ENCODE assay signal across 12 cellular contexts in genomic region chr10:71763352-71764127, GRCh38. TPM values are rescaled to one million over a fixed set of nuclear protein-coding genes. Genes with fewer than 3 reads are reported as not detected.
DNase-seq lines count a peak whose midpoint lies in the region; ATAC-seq and TF ChIP-seq lines count a peak whose summit lies in the region.
"Had no signal": no experiment of that assay in that cellular context is flagged by ENCODE, and none has a peak within 500 bp of the region (broad histone marks: within the 10 kb centered on the region; RNA-seq: fewer than 3 reads in every experiment).

No MANE protein-coding gene starts in this region.

- H2AK5ac ChIP-seq in mesenchymal stem cell (ENCODE audit: low read length, severe bottlenecking): no peak overlapping the region

- peak overlapping the region in 1 of 2 experiments; percentile 88 for H3K23ac ChIP-seq in mesenchymal stem cell (ENCODE audit: low read length in 2 of 2)

- no peaks in the 10 kb centered on the region for H3K9me2 ChIP-seq in SK-N-SH

- H3K9ac ChIP-seq in adipocyte (ENCODE audit: low read length) (peak overlapping the region; percentile 22), mesenchymal stem cell (ENCODE audit: low read length) (peak overlapping the region; percentile 35), SK-N-SH (no peak overlapping the region)

- no peaks in the 10 kb centered on the region for H3K79me2 ChIP-seq in SK-N-SH (ENCODE audit: insufficient read depth)

- H3K4ac ChIP-seq in mesenchymal stem cell (ENCODE audit: low read depth in 1 of 2, low read length in 2 of 2): no peak overlapping the region

- no peak for TF ChIP-seq POLR2A in upper lobe of left lung (IDR thresholded peaks at IDR 0.05)

- 69 to 76% methylated on average over 11 of the region's 11 CpGs for WGBS in heart right ventricle, 2 donors
- WGBS in mesenchymal stem cell: 66% methylated on average over 11 of the region's 11 CpGs
- 64 to 72% methylated on average over 9 to 11 of the region's 11 CpGs for WGBS in upper lobe of left lung, 2 donors
- whole genome bisulfite sequencing in SK-N-SH (ENCODE audit: low lambda C conversion rate): 84% methylated on average over 11 of the region's 11 CpGs

- H3K4me3 ChIP-seq in heart right ventricle (no peak overlapping the region), adipocyte (ENCODE audit: low read length) (no peak overlapping the region), mesenchymal stem cell (ENCODE audit: insufficient read depth in 1 of 2, low read depth in 1 of 2, low read length in 2 of 2) (no peak overlapping the region), upper lobe of left lung (no peak overlapping the region), SK-N-SH (ENCODE audit: low read depth in 2 of 2, low read length in 1 of 2) (no peak overlapping the region)
- H3K4me3 ChIP-seq: coronary artery had no signal

- no peak for ATAC-seq in heart right ventricle
- no peak for ATAC-seq in left ventricle myocardium superior
- ATAC-seq in upper lobe of left lung (ENCODE audit: low FRiP score in 2 of 2): no peak

- H3K4me1 ChIP-seq in heart right ventricle (peaks cover 28 to 93% (median 84%) of the 10 kb centered on the region in 9 donors), adipocyte (ENCODE audit: control insufficient read depth, insufficient read depth, low read length) (peaks cover 64% of the 10 kb centered on the region), mesenchymal stem cell (ENCODE audit: control insufficient read depth, insufficient read depth, low read depth, low read length) (peaks cover 24% of the 10 kb centered on the region), upper lobe of left lung (peaks cover 75 to 89% (median 82%) of the 10 kb centered on the region in 4 donors), SK-N-SH (ENCODE audit: control insufficient read depth in 1 of 2, insufficient read depth in 2 of 2, low read depth in 1 of 2, low read length in 1 of 2) (peaks cover 12 to 15% of the 10 kb centered on the region in 2 experiments; a peak in 3 of 4 replicates)

- H2AFZ ChIP-seq in mesenchymal stem cell (ENCODE audit: low read depth, low read length) (no peak overlapping the region), SK-N-SH (ENCODE audit: low read depth) (no peak overlapping the region)

- H2BK120ac ChIP-seq in mesenchymal stem cell (ENCODE audit: low read depth, low read length): no peak overlapping the region

- H4K8ac ChIP-seq in mesenchymal stem cell (ENCODE audit: low read length): no peak overlapping the region

- no peak overlapping the region for H3K14ac ChIP-seq in mesenchymal stem cell (ENCODE audit: low read length in 2 of 2)

- H3K4me2 ChIP-seq in mesenchymal stem cell (ENCODE audit: low read length, poor library complexity, severe bottlenecking) (no peak overlapping the region), SK-N-SH (no peak overlapping the region)

- H2BK12ac ChIP-seq in mesenchymal stem cell (ENCODE audit: low read length in 2 of 2): no peak overlapping the region

- H3K18ac ChIP-seq in mesenchymal stem cell (ENCODE audit: low read depth in 1 of 2, low read length in 2 of 2): no peak overlapping the region

- no peak overlapping the region for H2BK5ac ChIP-seq in mesenchymal stem cell (ENCODE audit: low read depth, low read length, poor library complexity, severe bottlenecking)

- TF ChIP-seq CTCF in heart right ventricle (IDR thresholded peaks at IDR 0.05): peak in 1 of 9 donors; percentile 2
- no peak for TF ChIP-seq CTCF in upper lobe of left lung (IDR thresholded peaks at IDR 0.05)
- TF ChIP-seq CTCF in SK-N-SH (IDR thresholded peaks at IDR 0.05): no peak

- no peaks in the 10 kb centered on the region for H3K27me3 ChIP-seq in heart right ventricle
- no peaks in the 10 kb centered on the region for H3K27me3 ChIP-seq in adipocyte (replicated peaks; ENCODE audit: control insufficient read depth, insufficient read depth, low read length)
- peaks cover 0 to 32% of the 10 kb centered on the region in 2 experiments for H3K27me3 ChIP-seq in mesenchymal stem cell (ENCODE audit: control insufficient read depth in 1 of 2, insufficient read depth in 1 of 2, low read length in 2 of 2)
- no peaks in the 10 kb centered on the region for H3K27me3 ChIP-seq in upper lobe of left lung
- H3K27me3 ChIP-seq in SK-N-SH (ENCODE audit: insufficient read depth): no peaks in the 10 kb centered on the region

- H3K9me3 ChIP-seq in heart right ventricle: no peaks in the 10 kb centered on the region
- no peaks in the 10 kb centered on the region for H3K9me3 ChIP-seq in adipocyte (ENCODE audit: control insufficient read depth, low read length)
- H3K9me3 ChIP-seq in mesenchymal stem cell (ENCODE audit: control insufficient read depth, low read length): no peaks in the 10 kb centered on the region
- H3K9me3 ChIP-seq in upper lobe of left lung: no peaks in the 10 kb centered on the region
- H3K9me3 ChIP-seq in SK-N-SH: no peaks in the 10 kb centered on the region

- CTCF ChIA-PET in SK-N-SH (lab: Yijun Ruan, JAX): interaction anchor here (0.9 to 1.8 kb wide), 7 partner anchors 8 to 133 kb away, joined by 3 to 7 read pairs (median 4); partner anchors contain the start of gene VSIR

- peaks cover 0 to 80% (median 22%) of the 10 kb centered on the region in 9 donors for H3K36me3 ChIP-seq in heart right ventricle
- peaks cover 13% of the 10 kb centered on the region for H3K36me3 ChIP-seq in adipocyte (ENCODE audit: control insufficient read depth, insufficient read depth, low read length, severe bottlenecking)
- H3K36me3 ChIP-seq in mesenchymal stem cell (ENCODE audit: control insufficient read depth in 1 of 2, insufficient read depth in 2 of 2, low read depth in 1 of 2, low read length in 2 of 2): peaks cover 0 to 15% of the 10 kb centered on the region in 2 experiments
- H3K36me3 ChIP-seq in upper lobe of left lung: peaks cover 2 to 50% (median 15%) of the 10 kb centered on the region in 4 donors
- no peaks in the 10 kb centered on the region for H3K36me3 ChIP-seq in SK-N-SH (replicated peaks in 1 of 2; ENCODE audit: control insufficient read depth in 1 of 2, insufficient read depth in 2 of 2, low read length in 1 of 2)

- DNase-seq in heart right ventricle (no peak), left ventricle myocardium superior (no peak), adipocyte (ENCODE audit: low read depth) (no peak), mesenchymal stem cell (peak; percentile 24), upper lobe of left lung (no peak), SK-N-SH (no peak), NCI-H345 (lab: John Stamatoyannopoulos, UW) (no peak), iPS-NIHi11 (ENCODE audit: low spot score) (no peak)
- DNase-seq: RPMI8226; stimulated activated CD4-positive, alpha-beta T cell treated with anti-CD3 and anti-CD28 coated beads, Interleukin-12 subunit alpha, Interleukin-12 subunit beta, amount 100 ng/mL, for 4 hours had no signal

- no peaks in the 10 kb centered on the region for H3K79me1 ChIP-seq in mesenchymal stem cell (replicated peaks; ENCODE audit: low read length, poor library complexity, severe bottlenecking)

- TF ChIP-seq EP300 in upper lobe of left lung (IDR thresholded peaks at IDR 0.05) (no peak), SK-N-SH (IDR thresholded peaks at IDR 0.05; ENCODE audit: borderline replicate concordance in 1 of 2, low read depth in 1 of 2, low read length in 1 of 2) (no peak)

- no peaks in the 10 kb centered on the region for H4K20me1 ChIP-seq in SK-N-SH (ENCODE audit: insufficient read depth)

- H3F3A ChIP-seq in SK-N-SH (replicated peaks; ENCODE audit: insufficient read depth): no peaks in the 10 kb centered on the region

- no peak for TF ChIP-seq RAD21 in SK-N-SH (IDR thresholded peaks at IDR 0.05; ENCODE audit: low read length)

- no peak overlapping the region for H4K91ac ChIP-seq in mesenchymal stem cell (ENCODE audit: low read length)

- intact Hi-C loops in heart right ventricle (cut with DNase I) (no loop called here), left ventricle myocardium superior (cut with micrococcal nuclease) (no loop called here)

- POLR2A ChIA-PET in SK-N-SH (lab: Yijun Ruan, JAX): no interaction called here

- H3K27ac ChIP-seq in heart right ventricle: peak overlapping the region in 8 of 10 donors; percentile 2 to 99 (median 15)
- H3K27ac ChIP-seq in mesenchymal stem cell (ENCODE audit: low read length, poor library complexity, severe bottlenecking): no peak overlapping the region
- peak overlapping the region; percentile 88 to 97 (median 96) for H3K27ac ChIP-seq in upper lobe of left lung
- H3K27ac ChIP-seq in SK-N-SH (ENCODE audit: low read depth in 2 of 2, low read length in 1 of 2): no peak overlapping the region
- H3K27ac ChIP-seq: HL-60 had no signal

- H2BK15ac ChIP-seq in mesenchymal stem cell (ENCODE audit: low read depth, poor library complexity, severe bottlenecking): no peak overlapping the region

TF ChIP-seq in SK-N-SH, 30 proteins besides CTCF, POLR2A, EP300 and RAD21 (continues in another document):
- no peak for TF ChIP-seq FOSL2 (IDR thresholded peaks at IDR 0.05; ENCODE audit: borderline replicate concordance, low read depth)
- TF ChIP-seq PBX3 (IDR thresholded peaks at IDR 0.05): no peak
- TF ChIP-seq TEAD4 (IDR thresholded peaks at IDR 0.05; ENCODE audit: borderline replicate concordance, insufficient read depth): no peak

RNA-seq across cellular contexts. Expression of gene VSIR, which starts 9.8 kb away (rescaled TPM):
- total RNA-seq in heart right ventricle (100 to 1,000 TPM in 1 of 10 donors, 10 to 100 TPM in 9; 36.6 to 112 (median 69.0) TPM), left ventricle myocardium superior (127 TPM), upper lobe of left lung (100 to 1,000 TPM in 2 of 6 donors, 10 to 100 TPM in 4; 51.7 to 167 (median 92.5) TPM)
- polyA plus RNA-seq in heart right ventricle (100 to 1,000 TPM in 1 of 2 donors, 10 to 100 TPM in 1; 47.0 to 102 TPM), SK-N-SH (2012; rRNA removed) (8.7 and 11.3 TPM in 2 replicates)
- polyA plus RNA-seq in mesenchymal stem cell (2013, experiment 1 of 2): 3.3 TPM
- 3.8 TPM for polyA plus RNA-seq in mesenchymal stem cell (2013, experiment 2 of 2)
- polyA plus RNA-seq in SK-N-SH (2012; cell fraction: cytosol; rRNA removed): 3.7 and 5.9 TPM in 2 replicates
- 8.9 and 12.7 TPM in 2 replicates for polyA plus RNA-seq in SK-N-SH (2012; cell fraction: nucleus; rRNA removed)

RNA-seq across cellular contexts. Expression of gene C10orf105, which starts 44.0 kb away (rescaled TPM):
- under 1 TPM in 5 of 10 donors, not detected in 5; 0.05 to 0.16 (median 0.07) TPM for total RNA-seq in heart right ventricle
- under 1 TPM; 0.03 to 0.15 TPM for polyA plus RNA-seq in heart right ventricle
- 0.07 TPM for total RNA-seq in left ventricle myocardium superior
- not detected for polyA plus RNA-seq in mesenchymal stem cell (2013, experiment 1 of 2)
- not detected for polyA plus RNA-seq in mesenchymal stem cell (2013, experiment 2 of 2)
- total RNA-seq in upper lobe of left lung: 1 to 10 TPM in 1 of 6 donors, under 1 TPM in 4, not detected in 1; 0.15 to 1.0 (median 0.44) TPM
- polyA plus RNA-seq in SK-N-SH (2012; rRNA removed): not detected in 2 replicates
- under 0.01 TPM in 1 of 2 replicates, not detected in the other for polyA plus RNA-seq in SK-N-SH (2012; cell fraction: cytosol; rRNA removed)
- polyA plus RNA-seq in SK-N-SH (2012; cell fraction: nucleus; rRNA removed): 0.01 TPM in 2 replicates

Comparison
In these comparisons a context has a peak if more than half of its experiments do, and no peak if none do; other contexts are left out.
1. H3K27ac ChIP-seq: peak in heart right ventricle (8 of 10) and upper lobe of left lung (4 of 4); none in mesenchymal stem cell (single experiment) and SK-N-SH (0 of 2).